In genomic region chr17:1197379-1197778, GRCh38 we compare ENCODE assay signal across 10 cellular contexts. TPM values are rescaled to one million over a fixed set of nuclear protein-coding genes. Genes with fewer than 3 reads are reported as not detected.
A peak's percentile ranks its signal among the peaks of the same experiment; 100 is the strongest.
DNase-seq lines count a peak whose midpoint lies in the region; ATAC-seq and TF ChIP-seq lines count a peak whose summit lies in the region.
"Had no signal": no experiment of that assay in that cellular context is flagged by ENCODE, and none has a peak within 500 bp of the region (broad histone marks: within the 10 kb centered on the region; RNA-seq: fewer than 3 reads in every experiment).

No MANE protein-coding gene starts in this region.

- no peaks in the 10 kb centered on the region for H3K27me3 ChIP-seq in transverse colon
- H3K27me3 ChIP-seq: SJCRH30 had no signal

- ATAC-seq in activated T-cell treated with anti-CD3 and anti-CD28 coated beads, Interleukin-2, amount 50 U/mL, for 72 hours (replicated peaks in 1 of 2): peak; percentile 28 to 29
- no peak for ATAC-seq in T-cell (replicated peaks in 1 of 4)
- no peak for ATAC-seq in HG03045 (IDR thresholded peaks at IDR 0.05; ENCODE audit: unreplicated experiment)

- peak overlapping the region; percentile 70 to 83 (median 76) for H3K27ac ChIP-seq in transverse colon
- H3K27ac ChIP-seq: SJCRH30 had no signal

- H3K9me3 ChIP-seq in transverse colon: no peaks in the 10 kb centered on the region
- H3K9me3 ChIP-seq: SJCRH30 had no signal

- no peaks in the 10 kb centered on the region for H3K27me3 Mint-ChIP-seq in activated T-cell treated with anti-CD3 and anti-CD28 coated beads, Interleukin-2, amount 50 U/mL, for 72 hours (ENCODE audit: low read depth)
- H3K27me3 Mint-ChIP-seq in T-cell (no peaks in the 10 kb centered on the region), immature natural killer cell (ENCODE audit: low read depth in 3 of 3) (peaks cover 29 to 35% (median 30%) of the 10 kb centered on the region in 3 donors)

- no peak overlapping the region for H3K4me3 ChIP-seq in transverse colon
- H3K4me3 ChIP-seq: SJCRH30 had no signal

- H3K9me3 Mint-ChIP-seq in activated T-cell treated with anti-CD3 and anti-CD28 coated beads, Interleukin-2, amount 50 U/mL, for 72 hours: no peaks in the 10 kb centered on the region
- H3K9me3 Mint-ChIP-seq in T-cell (no peaks in the 10 kb centered on the region), immature natural killer cell (no peaks in the 10 kb centered on the region)
- H3K9me3 Mint-ChIP-seq: CD4-positive, CD25-positive, alpha-beta regulatory T cell had no signal

- TF ChIP-seq CTCF in transverse colon (IDR thresholded peaks at IDR 0.05): no peak

- intact Hi-C loops in transverse colon (cut with DNase I; ENCODE audit: low total_unique reads): no loop called here

- CTCF ChIA-PET in T-cell (lab: Charles Lee): interaction anchor here in 1 of 2 donors (0.6 to 1.3 kb wide), 2 partner anchors 62 to 168 kb away, joined by 4 to 6 read pairs; no protein-coding TSS in a partner anchor

- no peak for TF ChIP-seq EP300 in transverse colon (IDR thresholded peaks at IDR 0.05; ENCODE audit: low read depth)

- H3K36me3 Mint-ChIP-seq in activated T-cell treated with anti-CD3 and anti-CD28 coated beads, Interleukin-2, amount 50 U/mL, for 72 hours (ENCODE audit: insufficient read depth in 2 of 2): no peaks in the 10 kb centered on the region
- H3K36me3 Mint-ChIP-seq in T-cell: no peaks in the 10 kb centered on the region
- H3K36me3 Mint-ChIP-seq in immature natural killer cell: no peaks in the 10 kb centered on the region
- H3K36me3 Mint-ChIP-seq: CD4-positive, CD25-positive, alpha-beta regulatory T cell had no signal

- no peaks in the 10 kb centered on the region for H3K36me3 ChIP-seq in transverse colon
- H3K36me3 ChIP-seq: SJCRH30 had no signal

- no peak for DNase-seq in activated T-cell treated with anti-CD3 and anti-CD28 coated beads, Interleukin-2, amount 50 U/mL, for 72 hours
- no peak for DNase-seq in activated T-cell treated with anti-CD3 and anti-CD28 coated beads, Interleukin-2, amount 50 U/mL, for 48 hours
- DNase-seq in T-cell: no peak
- peak; percentile 44 to 68 (median 62) for DNase-seq in immature natural killer cell
- DNase-seq in transverse colon: no peak
- DNase-seq in stimulated activated CD4-positive, alpha-beta T cell treated with anti-CD3 and anti-CD28 coated beads, Interleukin-2, amount 100 ng/mL, for 24 hours: no peak
- DNase-seq in occipital lobe (lab: John Stamatoyannopoulos, UW): no peak

- H3K27ac Mint-ChIP-seq in activated T-cell treated with anti-CD3 and anti-CD28 coated beads, Interleukin-2, amount 50 U/mL, for 72 hours: no peak overlapping the region
- H3K27ac Mint-ChIP-seq in T-cell (peak overlapping the region; percentile 78 to 83), immature natural killer cell (peak overlapping the region; percentile 84 to 97 (median 96))
- H3K27ac Mint-ChIP-seq: CD4-positive, CD25-positive, alpha-beta regulatory T cell had no signal

- POLR2A ChIA-PET in T-cell (lab: Charles Lee): no interaction called here

- TF ChIP-seq POLR2A in transverse colon (IDR thresholded peaks at IDR 0.05): no peak

- peaks cover 5 to 45% (median 17%) of the 10 kb centered on the region in 4 donors for H3K4me1 ChIP-seq in transverse colon

- in situ Hi-C loops in transverse colon (cut with MboI; ENCODE audit: low pct_ligation_motif_present in 1 of 4, low pct_unique_long_range_greater_than_20kb in 1 of 4, low sequenced_read_pairs in 3 of 4): no loop called here

- 66 to 92% methylated on average over 2 to 3 of the region's 3 CpGs for WGBS in transverse colon (ENCODE audit: low coverage in 1 of 2), 2 donors

- H3K4me1 Mint-ChIP-seq in activated T-cell treated with anti-CD3 and anti-CD28 coated beads, Interleukin-2, amount 50 U/mL, for 72 hours (ENCODE audit: low read depth): peaks cover 42% of the 10 kb centered on the region
- H3K4me1 Mint-ChIP-seq in T-cell (peaks cover 41 to 54% (median 52%) of the 10 kb centered on the region in 3 donors), immature natural killer cell (peaks cover 77 to 78% of the 10 kb centered on the region in 2 donors)

- H3K4me3 Mint-ChIP-seq in activated T-cell treated with anti-CD3 and anti-CD28 coated beads, Interleukin-2, amount 50 U/mL, for 72 hours: peak overlapping the region; percentile 54 to 60
- H3K4me3 Mint-ChIP-seq in T-cell (peak overlapping the region in 1 of 3 donors; percentile 54), immature natural killer cell (peak overlapping the region; percentile 68 to 89 (median 80))

RNA-seq across cellular contexts. Expression of gene ABR, which starts 17.6 kb away (rescaled TPM):
- 10 to 100 TPM; 65.8 to 70.8 TPM for total RNA-seq in activated T-cell treated with anti-CD3 and anti-CD28 coated beads, Interleukin-2, amount 50 U/mL, for 72 hours
- 100 to 1,000 TPM in 4 of 5 donors, 10 to 100 TPM in 1; 89.4 to 165 (median 125) TPM for total RNA-seq in T-cell
- 10 to 100 TPM; 11.2 to 36.2 (median 14.8) TPM for polyA plus RNA-seq in immature natural killer cell
- 1,000 to 10,000 TPM in 1 of 4 donors, 100 to 1,000 TPM in 3; 286 to 1,099 (median 522) TPM for total RNA-seq in transverse colon
- 134 TPM for total RNA-seq in occipital lobe

Comparison
In these comparisons a context has a peak if more than half of its experiments do, and no peak if none do; other contexts are left out.
1. ATAC-seq: peak in activated T-cell treated with anti-CD3 and anti-CD28 coated beads, Interleukin-2, amount 50 U/mL, for 72 hours (2 of 2); none in T-cell (0 of 4) and HG03045 (single experiment).
2. DNase-seq: peak in immature natural killer cell (3 of 3); none in activated T-cell treated with anti-CD3 and anti-CD28 coated beads, Interleukin-2, amount 50 U/mL, for 72 hours (0 of 2), activated T-cell treated with anti-CD3 and anti-CD28 coated beads, Interleukin-2, amount 50 U/mL, for 48 hours (0 of 2), T-cell (0 of 34), transverse colon (single experiment), stimulated activated CD4-positive, alpha-beta T cell treated with anti-CD3 and anti-CD28 coated beads, Interleukin-2, amount 100 ng/mL, for 24 hours (0 of 2) and occipital lobe (single experiment).